Comparison of ENCODE assay signal across 8 cellular contexts in genomic region chr15:25862469-25863066, GRCh38. TPM values are rescaled to one million over a fixed set of nuclear protein-coding genes. Genes with fewer than 3 reads are reported as not detected.
A peak's percentile ranks its signal among the peaks of the same experiment; 100 is the strongest.
DNase-seq lines count a peak whose midpoint lies in the region; ATAC-seq, FAIRE-seq and TF ChIP-seq lines count a peak whose summit lies in the region.

No MANE protein-coding gene starts in this region.

- CTCF ChIA-PET in CD8-positive, alpha-beta T cell (lab: Charles Lee), result interaction anchor here (1.7 to 2.8 kb wide), 4 partner anchors 11 to 79 kb away, joined by 5 to 11 read pairs (median 9); no protein-coding TSS in a partner anchor
- CTCF ChIA-PET in activated B cell treated with CpG ODN at 0.5 μM for 24 hours (lab: Charles Lee), result no interaction called here

- no peak overlapping the region for H2AFZ ChIP-seq in MM.1S (ENCODE audit: low read length)

- peak overlapping the region; percentile 90 for H3K4me3 ChIP-seq in CD8-positive, alpha-beta T cell (ENCODE audit: low read depth, low read length)
- H3K4me3 ChIP-seq in muscle layer of duodenum (ENCODE audit: low read depth in 1 of 2, low read length in 2 of 2) (peak overlapping the region; percentile 61 to 77), MM.1S (ENCODE audit: low read length) (no peak overlapping the region)

- H3F3A ChIP-seq in MM.1S (ENCODE audit: insufficient read depth, low read length), result no peaks in the 10 kb centered on the region

- peak; percentile 35 to 85 (median 64) for DNase-seq in CD8-positive, alpha-beta T cell
- no peak for DNase-seq in activated B cell treated with CpG ODN at 0.5 μM for 24 hours
- peak; percentile 25 for DNase-seq in effector CD8-positive, alpha-beta T cell (lab: John Stamatoyannopoulos, UW)
- no peak for DNase-seq in type B pancreatic cell (ENCODE audit: extremely low spot score, unreplicated experiment)
- DNase-seq in GM12891 (ENCODE audit: insufficient read length, low spot score), result no peak
- DNase-seq in NCI-H2227 treated with DMSO at 0.1 percent for 48 hours (lab: John Stamatoyannopoulos, UW), result no peak
- no peak for DNase-seq in MM.1S

- no peaks in the 10 kb centered on the region for H4K20me1 ChIP-seq in MM.1S (ENCODE audit: insufficient read depth, low read length)

- ATAC-seq in CD8-positive, alpha-beta T cell, result peak; percentile 43
- peak; percentile 21 for ATAC-seq in activated B cell treated with CpG ODN at 0.5 μM for 24 hours (ENCODE audit: low read depth)

- H3K9me2 ChIP-seq in MM.1S (replicated peaks; ENCODE audit: insufficient read depth, low read length), result no peaks in the 10 kb centered on the region

- TF ChIP-seq POLR2A in GM12891 (IDR thresholded peaks at IDR 0.05; ENCODE audit: low read depth, low read length), result no peak

- peaks cover 38% of the 10 kb centered on the region for H3K4me1 ChIP-seq in CD8-positive, alpha-beta T cell (ENCODE audit: insufficient read depth, low read length)
- H3K4me1 ChIP-seq in muscle layer of duodenum (ENCODE audit: control insufficient read depth in 1 of 2, insufficient read depth in 2 of 2, low read length in 2 of 2) (peaks cover 0 to 27% of the 10 kb centered on the region in 2 donors), MM.1S (ENCODE audit: low read length) (no peaks in the 10 kb centered on the region)

- no peaks in the 10 kb centered on the region for H3K79me2 ChIP-seq in MM.1S (ENCODE audit: low read length)

- H3K36me3 Mint-ChIP-seq in CD8-positive, alpha-beta T cell, result peaks cover 13% of the 10 kb centered on the region
- H3K36me3 Mint-ChIP-seq in activated B cell treated with CpG ODN at 0.5 μM for 24 hours (ENCODE audit: low read depth) (no peaks in the 10 kb centered on the region), type B pancreatic cell (no peaks in the 10 kb centered on the region)

- intact Hi-C loops in CD8-positive, alpha-beta T cell (cut with DNase I, micrococcal nuclease), result loop anchor here (2.0 to 5.0 kb wide), 2 partner anchors 80 to 425 kb away; partner anchors contain the start of gene UBE3A (in 1 of the 2)
- intact Hi-C loops in activated B cell treated with CpG ODN at 0.5 μM for 24 hours (cut with micrococcal nuclease), result loop anchor here (1.0 kb wide), 1 partner anchor 12 kb away; no protein-coding TSS in a partner anchor

- no peaks in the 10 kb centered on the region for H3K27me3 Mint-ChIP-seq in CD8-positive, alpha-beta T cell (ENCODE audit: low read depth)
- H3K27me3 Mint-ChIP-seq in activated B cell treated with CpG ODN at 0.5 μM for 24 hours, result peaks cover 43% of the 10 kb centered on the region
- peaks cover 76% of the 10 kb centered on the region for H3K27me3 Mint-ChIP-seq in type B pancreatic cell

- no peak overlapping the region for H3K4me2 ChIP-seq in MM.1S (ENCODE audit: low read depth, low read length)

- H3K27ac Mint-ChIP-seq in CD8-positive, alpha-beta T cell, result peak overlapping the region; percentile 98
- no peak overlapping the region for H3K27ac Mint-ChIP-seq in activated B cell treated with CpG ODN at 0.5 μM for 24 hours
- H3K27ac Mint-ChIP-seq in type B pancreatic cell, result no peak overlapping the region

- H3K27me3 ChIP-seq in CD8-positive, alpha-beta T cell (ENCODE audit: insufficient read depth, low read length), result no peaks in the 10 kb centered on the region
- H3K27me3 ChIP-seq in muscle layer of duodenum (ENCODE audit: low read depth, low read length) (no peaks in the 10 kb centered on the region), MM.1S (replicated peaks; ENCODE audit: insufficient read depth, low read length) (no peaks in the 10 kb centered on the region)

- POLR2A ChIA-PET in CD8-positive, alpha-beta T cell (lab: Charles Lee), result interaction anchor here (0.6 to 5.4 kb wide), 9 partner anchors 9 to 84 kb away, joined by 3 to 54 read pairs (median 4); no protein-coding TSS in a partner anchor
- POLR2A ChIA-PET in activated B cell treated with CpG ODN at 0.5 μM for 24 hours (lab: Charles Lee), result no interaction called here

- H3K4me1 Mint-ChIP-seq in CD8-positive, alpha-beta T cell (ENCODE audit: low read depth), result peaks cover 43% of the 10 kb centered on the region
- H3K4me1 Mint-ChIP-seq in activated B cell treated with CpG ODN at 0.5 μM for 24 hours (peaks cover 23% of the 10 kb centered on the region), type B pancreatic cell (ENCODE audit: unreplicated experiment) (no peaks in the 10 kb centered on the region)

- H3K9ac ChIP-seq in MM.1S (ENCODE audit: low read length), result no peak overlapping the region

- peak overlapping the region; percentile 95 for H3K4me3 Mint-ChIP-seq in CD8-positive, alpha-beta T cell
- H3K4me3 Mint-ChIP-seq in activated B cell treated with CpG ODN at 0.5 μM for 24 hours (peak overlapping the region; percentile 78), type B pancreatic cell (peak overlapping the region; percentile 84)

- H3K36me3 ChIP-seq in CD8-positive, alpha-beta T cell (ENCODE audit: insufficient read depth, low read length), result no peaks in the 10 kb centered on the region
- H3K36me3 ChIP-seq in muscle layer of duodenum (ENCODE audit: control insufficient read depth in 1 of 2, insufficient read depth in 2 of 2, low read length in 2 of 2) (no peaks in the 10 kb centered on the region), MM.1S (replicated peaks; ENCODE audit: insufficient read depth, low read length) (no peaks in the 10 kb centered on the region)

- no peaks in the 10 kb centered on the region for H3K9me3 Mint-ChIP-seq in CD8-positive, alpha-beta T cell
- no peaks in the 10 kb centered on the region for H3K9me3 Mint-ChIP-seq in activated B cell treated with CpG ODN at 0.5 μM for 24 hours
- no peaks in the 10 kb centered on the region for H3K9me3 Mint-ChIP-seq in type B pancreatic cell

- no peak for FAIRE-seq in GM12891 (lab: Jason Lieb, UNC)

- H3K27ac ChIP-seq in CD8-positive, alpha-beta T cell (ENCODE audit: low read depth, low read length), result peak overlapping the region; percentile 67
- no peak overlapping the region for H3K27ac ChIP-seq in muscle layer of duodenum (ENCODE audit: low read length)
- H3K27ac ChIP-seq in MM.1S (ENCODE audit: low read length), result no peak overlapping the region

- H3K9me3 ChIP-seq in CD8-positive, alpha-beta T cell (ENCODE audit: low read length), result no peaks in the 10 kb centered on the region
- no peaks in the 10 kb centered on the region for H3K9me3 ChIP-seq in muscle layer of duodenum (ENCODE audit: control insufficient read depth in 1 of 2, low read length in 2 of 2)
- no peaks in the 10 kb centered on the region for H3K9me3 ChIP-seq in MM.1S (replicated peaks; ENCODE audit: insufficient read depth, low read length)

- no peak for TF ChIP-seq CTCF in CD8-positive, alpha-beta T cell (IDR thresholded peaks at IDR 0.05)
- TF ChIP-seq CTCF in activated B cell treated with CpG ODN at 0.5 μM for 24 hours (IDR thresholded peaks at IDR 0.05) (no peak), type B pancreatic cell (conservative IDR thresholded peaks at IDR 0.05) (no peak), MM.1S (IDR thresholded peaks at IDR 0.05; ENCODE audit: low read length) (no peak)

TF ChIP-seq in GM12891, 5 proteins besides CTCF, POLR2A, EP300 and RAD21:
- TF ChIP-seq PAX5 (IDR thresholded peaks at IDR 0.05; ENCODE audit: insufficient read depth, low read length, severe bottlenecking) (no peak), POU2F2 (IDR thresholded peaks at IDR 0.05; ENCODE audit: low read depth, low read length) (no peak), SPI1 (IDR thresholded peaks at IDR 0.05; ENCODE audit: low read depth, low read length) (no peak), POLR2AphosphoS5 (IDR thresholded peaks at IDR 0.05; ENCODE audit: low read depth, low read length) (no peak), TAF1 (IDR thresholded peaks at IDR 0.05; ENCODE audit: low read depth, low read length) (no peak)
TF ChIP-seq in GM12891: peak in this region for 0.

RNA-seq across cellular contexts. Expression of gene ATP10A, which starts 0.6 kb away (rescaled TPM):
- total RNA-seq in CD8-positive, alpha-beta T cell, result 10 to 100 TPM; 17.6 to 18.5 TPM
- not detected in 2 replicates for total RNA-seq in activated B cell treated with CpG ODN at 0.5 μM for 24 hours
- total RNA-seq in type B pancreatic cell (ENCODE audit: low replicate concordance), result 1.9 and 2.6 TPM in 2 replicates
- polyA plus RNA-seq in GM12891 (2012; ENCODE audit: low read depth, missing spikeins), result 0.17 TPM

Comparison
In these comparisons a context has a peak if more than half of its experiments do, and no peak if none do; other contexts are left out.
1. DNase-seq: peak in CD8-positive, alpha-beta T cell (7 of 7) and effector CD8-positive, alpha-beta T cell (single experiment); none in activated B cell treated with CpG ODN at 0.5 μM for 24 hours (single experiment), type B pancreatic cell (single experiment), GM12891 (single experiment), NCI-H2227 treated with DMSO at 0.1 percent for 48 hours (single experiment) and MM.1S (single experiment).
2. Peak in every context shown above with its lines, with median percentiles within 50 percentile points of each other: H3K4me3 Mint-ChIP-seq.